Comparison of ENCODE assay signal across 8 cellular contexts in the genomic region with DNA sequence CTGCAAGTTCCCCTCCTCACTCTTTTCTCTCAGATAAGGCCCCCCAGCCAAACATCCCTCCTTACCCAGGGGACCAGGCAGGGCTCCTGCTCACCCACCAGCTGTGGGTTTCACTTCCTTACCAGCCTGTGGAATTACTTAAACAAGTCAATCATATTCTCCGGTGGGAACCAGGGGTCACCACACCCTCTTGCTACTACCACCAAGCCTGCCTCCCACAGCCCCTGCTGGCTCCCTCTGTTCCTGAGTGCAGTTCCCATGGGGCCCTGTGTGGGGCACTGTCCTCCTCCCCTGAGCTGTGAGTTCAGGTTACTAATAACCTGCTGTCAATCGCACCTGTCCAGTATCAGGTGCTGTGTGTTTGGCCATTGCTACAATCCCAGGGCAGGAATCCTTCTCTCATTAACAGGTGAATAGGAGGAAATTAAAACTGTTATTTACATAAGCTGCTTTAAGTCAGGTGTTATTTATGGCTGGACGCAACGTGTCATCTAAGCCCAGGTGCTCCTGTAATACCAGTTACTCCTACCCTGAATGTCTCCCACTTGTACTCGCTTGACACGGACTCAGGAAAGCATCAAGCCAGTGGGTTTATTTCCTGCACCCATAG. TPM values are rescaled to one million over a fixed set of nuclear protein-coding genes. Genes with fewer than 3 reads are reported as not detected.
DNase-seq lines count a peak whose midpoint lies in the region; ATAC-seq and FAIRE-seq lines count a peak whose summit lies in the region.

No MANE protein-coding gene starts in this region.

- CTCF ChIA-PET in T-cell (lab: Charles Lee) = interaction anchor here in 1 of 2 donors (0.9 to 1.6 kb wide), 3 partner anchors 15 to 506 kb away, joined by 3 to 4 read pairs (median 3); no protein-coding TSS in a partner anchor

- H3K4me1 Mint-ChIP-seq in T-cell = peaks cover 26 to 33% (median 32%) of the 10 kb centered on the region in 3 donors
- H3K4me1 Mint-ChIP-seq in natural killer cell treated with Interleukin-12 subunit alpha and Interleukin-12 subunit beta and Interleukin-15 and Interleukin-18, amount 100 ng/mL, for 72 hours (ENCODE audit: low read depth in 2 of 2) = peaks cover 20 to 21% of the 10 kb centered on the region in 2 donors

- ATAC-seq in Right ventricle myocardium superior (ENCODE audit: poor library complexity) (peak; percentile 61), Right ventricle myocardium inferior (no peak), HG02610 (IDR thresholded peaks at IDR 0.05; ENCODE audit: unreplicated experiment) (peak; percentile 64), T-cell (replicated peaks in 1 of 4) (peak; percentile 42 to 76 (median 60))
- ATAC-seq in natural killer cell treated with Interleukin-12 subunit alpha and Interleukin-12 subunit beta and Interleukin-15 and Interleukin-18, amount 100 ng/mL, for 72 hours = peak; percentile 50 to 58

- H3K27me3 Mint-ChIP-seq in T-cell = no peaks in the 10 kb centered on the region
- H3K27me3 Mint-ChIP-seq in natural killer cell treated with Interleukin-12 subunit alpha and Interleukin-12 subunit beta and Interleukin-15 and Interleukin-18, amount 100 ng/mL, for 72 hours = no peaks in the 10 kb centered on the region

- H3K36me3 Mint-ChIP-seq in T-cell = no peaks in the 10 kb centered on the region
- no peaks in the 10 kb centered on the region for H3K36me3 Mint-ChIP-seq in natural killer cell treated with Interleukin-12 subunit alpha and Interleukin-12 subunit beta and Interleukin-15 and Interleukin-18, amount 100 ng/mL, for 72 hours

- H3K4me3 Mint-ChIP-seq in T-cell = no peak overlapping the region
- no peak overlapping the region for H3K4me3 Mint-ChIP-seq in natural killer cell treated with Interleukin-12 subunit alpha and Interleukin-12 subunit beta and Interleukin-15 and Interleukin-18, amount 100 ng/mL, for 72 hours

- H3K9me3 Mint-ChIP-seq in T-cell = no peaks in the 10 kb centered on the region
- H3K9me3 Mint-ChIP-seq in natural killer cell treated with Interleukin-12 subunit alpha and Interleukin-12 subunit beta and Interleukin-15 and Interleukin-18, amount 100 ng/mL, for 72 hours = no peaks in the 10 kb centered on the region

- POLR2A ChIA-PET in T-cell (lab: Charles Lee) = no interaction called here

- FAIRE-seq in frontal cortex (lab: Jason Lieb, UNC) = no peak

- H3K27ac Mint-ChIP-seq in T-cell = no peak overlapping the region
- H3K27ac Mint-ChIP-seq in natural killer cell treated with Interleukin-12 subunit alpha and Interleukin-12 subunit beta and Interleukin-15 and Interleukin-18, amount 100 ng/mL, for 72 hours = no peak overlapping the region

- no peak for DNase-seq in Right ventricle myocardium superior
- DNase-seq in Right ventricle myocardium inferior (ENCODE audit: missing footprints) = no peak
- DNase-seq in NAMALWA (ENCODE audit: low spot score) = peak; percentile 97
- DNase-seq in T-cell = peak in 21 of 34 experiments; percentile 12 to 53 (median 40)
- peak; percentile 21 for DNase-seq in effector CD4-positive, alpha-beta T cell
- DNase-seq in natural killer cell treated with Interleukin-12 subunit alpha and Interleukin-12 subunit beta and Interleukin-15 and Interleukin-18, amount 100 ng/mL, for 72 hours (ENCODE audit: low spot score) = no peak
- no peak for DNase-seq in frontal cortex (ENCODE audit: low spot score in 2 of 2)

- intact Hi-C loops in Right ventricle myocardium superior (cut with DNase I) (loop anchor here (10.0 kb wide), 1 partner anchor 174 kb away; a partner anchor contains a TSS), Right ventricle myocardium inferior (cut with DNase I) (loop anchor here (5.0 kb wide), 1 partner anchor 171 kb away; a partner anchor contains a TSS)

RNA-seq across cellular contexts. Expression of a gene that starts 53.1 kb away (rescaled TPM):
- total RNA-seq in Right ventricle myocardium superior = 11.7 TPM
- 19.0 TPM for total RNA-seq in Right ventricle myocardium inferior
- 100 to 1,000 TPM; 105 to 142 (median 118) TPM for total RNA-seq in T-cell
- 100 to 1,000 TPM; 127 to 173 TPM for total RNA-seq in natural killer cell treated with Interleukin-12 subunit alpha and Interleukin-12 subunit beta and Interleukin-15 and Interleukin-18, amount 100 ng/mL, for 72 hours
- total RNA-seq in frontal cortex = 79.9 TPM

Comparison
In these comparisons a context has a peak if more than half of its experiments do, and no peak if none do; other contexts are left out.
1. DNase-seq: peak in NAMALWA (single experiment), T-cell (21 of 34) and effector CD4-positive, alpha-beta T cell (single experiment); none in Right ventricle myocardium superior (single experiment), Right ventricle myocardium inferior (single experiment), natural killer cell treated with Interleukin-12 subunit alpha and Interleukin-12 subunit beta and Interleukin-15 and Interleukin-18, amount 100 ng/mL, for 72 hours (single experiment) and frontal cortex (0 of 2).